Comparison of ENCODE assay signal across 8 cellular contexts in the genomic region with DNA sequence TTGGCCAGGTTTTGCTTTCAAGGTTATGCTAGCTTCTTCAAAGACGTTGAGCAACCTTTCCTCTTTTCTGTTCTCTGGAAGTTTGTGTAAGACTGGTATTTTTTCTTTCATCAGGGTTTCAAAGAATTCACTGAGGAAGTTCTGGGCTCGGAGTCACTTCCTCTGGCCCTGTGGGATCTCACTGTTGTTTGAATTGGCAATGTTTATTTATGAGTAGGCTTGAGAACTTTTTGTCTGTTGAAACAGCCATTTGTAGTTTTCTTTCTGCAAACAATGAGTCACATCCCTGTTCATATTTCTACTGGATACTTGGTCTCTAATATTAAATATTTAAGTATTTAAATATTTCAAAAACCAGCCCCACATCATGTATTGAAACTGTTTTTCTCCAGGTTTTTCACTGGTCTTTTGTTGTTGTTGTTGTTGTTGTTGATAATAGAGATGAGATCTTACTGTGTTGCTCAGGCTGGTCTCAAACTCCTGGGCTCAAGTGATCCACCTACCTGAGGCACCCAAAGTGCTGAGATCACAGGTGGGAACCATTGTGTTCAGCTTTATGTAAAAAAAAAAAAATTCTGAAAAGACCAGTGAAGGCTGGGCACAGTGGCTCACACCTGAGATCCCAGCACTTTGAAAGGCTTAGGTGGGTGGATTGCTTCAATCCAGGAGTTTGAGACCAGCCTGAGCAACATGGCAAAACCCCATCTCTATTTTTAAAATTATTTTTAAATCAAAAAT. TPM values are rescaled to one million over a fixed set of nuclear protein-coding genes. Genes with fewer than 3 reads are reported as not detected.
DNase-seq lines count a peak whose midpoint lies in the region; FAIRE-seq and TF ChIP-seq lines count a peak whose summit lies in the region.

No MANE protein-coding gene starts in this region.

- H3K4ac ChIP-seq in trophoblast cell (ENCODE audit: low read depth, low read length), result peak overlapping the region; percentile 27

- peaks cover 29% of the 10 kb centered on the region for H3K79me1 ChIP-seq in trophoblast cell (ENCODE audit: low read length)

- peaks cover 9 to 15% of the 10 kb centered on the region in 2 experiments for H3K4me1 ChIP-seq in trophoblast cell (ENCODE audit: control insufficient read depth in 1 of 2, insufficient read depth in 2 of 2, low read length in 2 of 2)

- no peaks in the 10 kb centered on the region for H3K9me3 Mint-ChIP-seq in T-helper 1 cell treated with Interleukin-12 subunit alpha and Interleukin-12 subunit beta and Interleukin-4 antibody, amounts not matched to agents 30 μg/mL and 1 μg/mL, for 36 hours

- H3K27ac Mint-ChIP-seq in T-helper 1 cell treated with Interleukin-12 subunit alpha and Interleukin-12 subunit beta and Interleukin-4 antibody, amounts not matched to agents 30 μg/mL and 1 μg/mL, for 36 hours, result peak overlapping the region; percentile 86

- no peak overlapping the region for H2AFZ ChIP-seq in trophoblast cell (ENCODE audit: insufficient read depth, low read length, poor library complexity)

- peak overlapping the region; percentile 66 for H3K14ac ChIP-seq in trophoblast cell (ENCODE audit: low read length)

- WGBS in trophoblast cell (ENCODE audit: extremely low coverage, insufficient coverage, insufficient read length), result no CpG with 5 or more reads among the region's 2 CpGs

- H2BK120ac ChIP-seq in trophoblast cell (ENCODE audit: insufficient read depth, low read length, poor library complexity), result peak overlapping the region; percentile 95

- H3K18ac ChIP-seq in trophoblast cell (ENCODE audit: low read length), result no peak overlapping the region

- TF ChIP-seq CTCF in fibroblast of villous mesenchyme (IDR thresholded peaks at IDR 0.05; ENCODE audit: insufficient read depth, low read depth, low read length) (no peak), GM10248 (IDR thresholded peaks at IDR 0.05; ENCODE audit: control extremely low read depth, extremely low read depth, low read depth, missing control alignments) (no peak)

- H3K27me3 ChIP-seq in trophoblast cell (ENCODE audit: insufficient read depth, low read length) (no peaks in the 10 kb centered on the region), H7 (ENCODE audit: control insufficient read depth, insufficient read depth, low read length) (no peaks in the 10 kb centered on the region)

- H3K36me3 Mint-ChIP-seq in T-helper 1 cell treated with Interleukin-12 subunit alpha and Interleukin-12 subunit beta and Interleukin-4 antibody, amounts not matched to agents 30 μg/mL and 1 μg/mL, for 36 hours (ENCODE audit: low read depth), result no peaks in the 10 kb centered on the region

- peaks cover 3% of the 10 kb centered on the region for H3K79me2 ChIP-seq in trophoblast cell (ENCODE audit: control insufficient read depth, insufficient read depth, low read length, poor library complexity)

- H3K27ac ChIP-seq in trophoblast cell (ENCODE audit: low read depth, low read length), result peak overlapping the region; percentile 98

- H3K9me3 ChIP-seq in trophoblast cell (ENCODE audit: insufficient read depth, low read depth, low read length), result peaks cover 3% of the 10 kb centered on the region

- H2BK12ac ChIP-seq in trophoblast cell (ENCODE audit: low read length), result peak overlapping the region; percentile 80

- no peak overlapping the region for H3K9ac ChIP-seq in trophoblast cell (ENCODE audit: low read length)

- H2AK5ac ChIP-seq in trophoblast cell (ENCODE audit: low read length), result peak overlapping the region; percentile 79

- FAIRE-seq in TTC549 (lab: Jason Lieb, UNC), result peak; percentile 32

- no peak for DNase-seq in T-helper 1 cell
- peak; percentile 98 for DNase-seq in fibroblast of villous mesenchyme (ENCODE audit: low read depth)
- DNase-seq in trophoblast cell, result peak; percentile 85 to 99
- DNase-seq in GM10248 (ENCODE audit: extremely low spot score), result no peak
- no peak for DNase-seq in HUDEP-2 (lab: John Stamatoyannopoulos, UW; ENCODE audit: unreplicated experiment in 76 of 76)
- DNase-seq in H7, result no peak

- H3K36me3 ChIP-seq in trophoblast cell (ENCODE audit: control insufficient read depth in 1 of 2, insufficient read depth in 2 of 2, low read length in 2 of 2) (peaks cover 0 to 2% of the 10 kb centered on the region in 2 experiments), H7 (replicated peaks; ENCODE audit: control insufficient read depth, insufficient read depth, low read length) (no peaks in the 10 kb centered on the region)

- CTCF ChIA-PET in GM10248 (lab: Yijun Ruan, JAX), result interaction anchor here (1.4 to 1.5 kb wide), 2 partner anchors 8 to 51 kb away, joined by 3 read pairs; no protein-coding TSS in a partner anchor

- H4K12ac ChIP-seq in trophoblast cell (ENCODE audit: low read depth, low read length), result no peak overlapping the region

- H3K4me1 Mint-ChIP-seq in T-helper 1 cell treated with Interleukin-12 subunit alpha and Interleukin-12 subunit beta and Interleukin-4 antibody, amounts not matched to agents 30 μg/mL and 1 μg/mL, for 36 hours (ENCODE audit: low read depth), result peaks cover 32% of the 10 kb centered on the region

- peak overlapping the region; percentile 84 for H4K8ac ChIP-seq in trophoblast cell (ENCODE audit: low read depth, low read length)

- H3K4me3 ChIP-seq in fibroblast of villous mesenchyme (ENCODE audit: low read depth, low read length) (no peak overlapping the region), trophoblast cell (ENCODE audit: low read depth, low read length) (no peak overlapping the region), H7 (ENCODE audit: insufficient read depth, low read depth, low read length) (no peak overlapping the region)

- peak overlapping the region; percentile 87 for H4K91ac ChIP-seq in trophoblast cell (ENCODE audit: low read depth, low read length)

- H2BK5ac ChIP-seq in trophoblast cell (ENCODE audit: low read depth, low read length, poor library complexity), result peak overlapping the region; percentile 88

- POLR2A ChIA-PET in GM10248 (lab: Yijun Ruan, JAX), result no interaction called here

- peak overlapping the region; percentile 67 for H3K4me3 Mint-ChIP-seq in T-helper 1 cell treated with Interleukin-12 subunit alpha and Interleukin-12 subunit beta and Interleukin-4 antibody, amounts not matched to agents 30 μg/mL and 1 μg/mL, for 36 hours

- H3K27me3 Mint-ChIP-seq in T-helper 1 cell treated with Interleukin-12 subunit alpha and Interleukin-12 subunit beta and Interleukin-4 antibody, amounts not matched to agents 30 μg/mL and 1 μg/mL, for 36 hours (ENCODE audit: low read depth), result no peaks in the 10 kb centered on the region

- no peak overlapping the region for H3K23ac ChIP-seq in trophoblast cell (ENCODE audit: low read length)

- H3K4me2 ChIP-seq in trophoblast cell (ENCODE audit: low read length), result no peak overlapping the region

RNA-seq across cellular contexts. Expression of a gene that starts 26.9 kb away (rescaled TPM):
- 0.64 and 1.3 TPM in 2 replicates for total RNA-seq in fibroblast of villous mesenchyme
- polyA plus RNA-seq in trophoblast cell (2013), result 36.0 and 40.8 TPM in 2 replicates
- 0.83 and 1.3 TPM in 2 replicates for total RNA-seq in H7 (2014; rRNA removed; shearing (Covaris generic))

RNA-seq across cellular contexts. Expression of a gene that starts 36.7 kb away (rescaled TPM):
- total RNA-seq in fibroblast of villous mesenchyme, result 0.97 and 2.2 TPM in 2 replicates
- 8.2 and 9.1 TPM in 2 replicates for polyA plus RNA-seq in trophoblast cell (2013)
- 0.63 TPM in 1 of 2 replicates, not detected in the other for total RNA-seq in H7 (2014; rRNA removed; shearing (Covaris generic))

Comparison
In these comparisons a context has a peak if more than half of its experiments do, and no peak if none do; other contexts are left out.
1. DNase-seq: peak in fibroblast of villous mesenchyme (single experiment) and trophoblast cell (2 of 2); none in T-helper 1 cell (0 of 5), GM10248 (single experiment), HUDEP-2 (0 of 76) and H7 (single experiment).